ENCODE assay signal across 13 cellular contexts in genomic region chr1:201790261-201790660, GRCh38. TPM values are rescaled to one million over a fixed set of nuclear protein-coding genes. Genes with fewer than 3 reads are reported as not detected.
DNase-seq lines count a peak whose midpoint lies in the region; ATAC-seq lines count a peak whose summit lies in the region.
"Had no signal": no experiment of that assay in that cellular context is flagged by ENCODE, and none has a peak within 500 bp of the region (broad histone marks: within the 10 kb centered on the region; RNA-seq: fewer than 3 reads in every experiment).

No MANE protein-coding gene starts in this region.

- H3K27ac ChIP-seq in caudate nucleus (ENCODE audit: low read depth, low read length): peak overlapping the region; percentile 99
- peak overlapping the region; percentile 99 for H3K27ac ChIP-seq in temporal lobe (ENCODE audit: low read depth, low read length)

- no peak for ATAC-seq in GM19463 (IDR thresholded peaks at IDR 0.05; ENCODE audit: unreplicated experiment)
- ATAC-seq: activated CD4-positive, alpha-beta T cell treated with anti-CD3 and anti-CD28 coated beads for 36 hours had no signal

- peak; percentile 77 for DNase-seq in M059J (ENCODE audit: low read depth)
- DNase-seq in caudate nucleus (lab: John Stamatoyannopoulos, UW): no peak
- peak; percentile 50 for DNase-seq in kidney tubule cell (ENCODE audit: low spot score)
- DNase-seq in HT-29 (ENCODE audit: low spot score): no peak
- DNase-seq in central memory CD4-positive, alpha-beta T cell: no peak
- no peak for DNase-seq in NCI-H1436 treated with DMSO at 0.1 percent for 48 hours (lab: John Stamatoyannopoulos, UW)
- DNase-seq: activated CD4-positive, alpha-beta T cell treated with anti-CD3 and anti-CD28 coated beads for 36 hours; activated naive CD4-positive, alpha-beta T cell treated with anti-CD3 and anti-CD28 coated beads, Interleukin-2, amount 10 ng/mL, durations not matched to agents 7 days and 5 days; DMS153; H9; stimulated activated CD4-positive, alpha-beta T cell treated with anti-CD3 and anti-CD28 coated beads, Interleukin-2, amount 100 ng/mL, for 48 hours had no signal

RNA-seq across cellular contexts. Expression of gene IPO9, which starts 38.7 kb away (rescaled TPM):
- total RNA-seq in M059J (2014; rRNA removed; shearing (Covaris generic)): 31.3 and 43.9 TPM in 2 replicates
- total RNA-seq in temporal lobe: 35.7 TPM
- total RNA-seq in HT-29 (2014; rRNA removed; shearing (Covaris generic)): 21.5 and 39.6 TPM in 2 replicates

Comparison
In these comparisons a context has a peak if more than half of its experiments do, and no peak if none do; other contexts are left out.
1. DNase-seq: peak in M059J (single experiment) and kidney tubule cell (single experiment); none in caudate nucleus (0 of 61), HT-29 (single experiment), central memory CD4-positive, alpha-beta T cell (single experiment) and NCI-H1436 treated with DMSO at 0.1 percent for 48 hours (single experiment).